Comparison of ENCODE assay signal across 15 cellular contexts in the genomic region with DNA sequence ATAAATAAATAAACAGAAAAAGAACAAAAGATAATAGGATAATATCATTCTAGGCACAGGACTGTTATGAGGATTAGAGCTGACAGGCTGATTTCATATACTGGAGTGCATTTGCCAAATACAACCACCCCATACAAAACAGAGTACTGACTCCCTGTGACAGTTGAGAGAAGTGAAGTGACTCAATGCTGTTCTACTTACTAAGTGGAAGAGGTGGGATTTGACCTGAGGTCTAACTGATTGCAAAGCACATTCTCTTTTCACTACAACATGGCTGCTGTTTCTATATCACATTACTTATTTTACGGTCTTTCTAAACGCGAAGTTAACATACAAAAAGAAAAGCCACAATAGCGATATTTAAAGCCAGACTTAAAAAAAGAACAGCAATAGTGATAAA. TPM values are rescaled to one million over a fixed set of nuclear protein-coding genes. Genes with fewer than 3 reads are reported as not detected.
DNase-seq lines count a peak whose midpoint lies in the region; ATAC-seq lines count a peak whose summit lies in the region.
"Had no signal": no experiment of that assay in that cellular context is flagged by ENCODE, and none has a peak within 500 bp of the region (broad histone marks: within the 10 kb centered on the region; RNA-seq: fewer than 3 reads in every experiment).

No MANE protein-coding gene starts in this region.

- H2AFZ ChIP-seq in GM23248 = no peak overlapping the region

- H4K20me1 ChIP-seq in GM23248 (ENCODE audit: insufficient read depth) = no peaks in the 10 kb centered on the region

- no peaks in the 10 kb centered on the region for H3K27me3 Mint-ChIP-seq in effector memory CD8-positive, alpha-beta T cell

- H3K36me3 Mint-ChIP-seq in effector memory CD8-positive, alpha-beta T cell (ENCODE audit: insufficient read depth) = peaks cover 78% of the 10 kb centered on the region

- DNase-seq in ELR (ENCODE audit: low read depth) (peak; percentile 17), GM23248 (peak; percentile 32), RKO (ENCODE audit: low spot score) (peak; percentile 68), HCEC 1CT (no peak)
- no peak for DNase-seq in effector memory CD8-positive, alpha-beta T cell
- DNase-seq in activated CD4-positive, CD25-positive, alpha-beta regulatory T cell (lab: John Stamatoyannopoulos, UW) = no peak
- DNase-seq: H9, NCI-H1105 treated with DMSO at 0.1 percent for 48 hours, NCI-H187 treated with DMSO at 0.1 percent for 48 hours, NCI-H2171 treated with DMSO at 0.1 percent for 48 hours, NCI-H82, Peyer's patch, SHP77 treated with DMSO at 0.1 percent for 48 hours had no signal

- peaks cover 89% of the 10 kb centered on the region for H3F3A ChIP-seq in GM23248 (ENCODE audit: insufficient read depth)

- peak; percentile 76 for ATAC-seq in effector memory CD8-positive, alpha-beta T cell (replicated peaks)
- no peak for ATAC-seq in GM21367 (IDR thresholded peaks at IDR 0.05; ENCODE audit: unreplicated experiment)

- no peak overlapping the region for H3K4me3 ChIP-seq in GM23248
- H3K4me3 ChIP-seq: Peyer's patch had no signal

- WGBS in GM23248 (ENCODE audit: low coverage in 1 of 2, low lambda C conversion rate in 2 of 2, missing lambda C conversion rate in 2 of 2), 2 experiments = 70 to 74% methylated on average over 4 of the region's 4 CpGs

- H3K4me3 Mint-ChIP-seq in effector memory CD8-positive, alpha-beta T cell = peak overlapping the region; percentile 18 to 62
- H3K4me3 Mint-ChIP-seq: H9 had no signal

- H3K4me1 Mint-ChIP-seq in effector memory CD8-positive, alpha-beta T cell (ENCODE audit: low read depth in 2 of 2) = peaks cover 0 to 2% of the 10 kb centered on the region in 2 donors
- H3K4me1 Mint-ChIP-seq: H9 had no signal

- H3K4me1 ChIP-seq in GM23248 (ENCODE audit: insufficient read depth) = peaks cover 13% of the 10 kb centered on the region
- H3K4me1 ChIP-seq: Peyer's patch had no signal

- peak overlapping the region in 1 of 2 donors; percentile 69 for H3K27ac Mint-ChIP-seq in effector memory CD8-positive, alpha-beta T cell
- H3K27ac Mint-ChIP-seq: H9 had no signal

- H3K9me3 Mint-ChIP-seq in effector memory CD8-positive, alpha-beta T cell = no peaks in the 10 kb centered on the region
- H3K9me3 Mint-ChIP-seq: H9 had no signal

- H3K4me2 ChIP-seq in GM23248 (ENCODE audit: unreplicated experiment) = no peak overlapping the region
- H3K4me2 ChIP-seq: KMS-11 had no signal

- peaks cover 100% of the 10 kb centered on the region for H3K79me2 ChIP-seq in GM23248 (ENCODE audit: insufficient read depth)

- H3K9me2 ChIP-seq in GM23248 (ENCODE audit: insufficient read depth) = no peaks in the 10 kb centered on the region

- no peaks in the 10 kb centered on the region for H3K27me3 ChIP-seq in GM23248 (replicated peaks; ENCODE audit: insufficient read depth)
- H3K27me3 ChIP-seq: Peyer's patch had no signal

- H3K27ac ChIP-seq in GM23248 = peak overlapping the region; percentile 45
- H3K27ac ChIP-seq: KMS-11, Peyer's patch had no signal

- in situ Hi-C loops in GM23248 (cut with MboI) = no loop called here

- no peak overlapping the region for H3K9ac ChIP-seq in GM23248
- H3K9ac ChIP-seq: KMS-11 had no signal

- no peaks in the 10 kb centered on the region for H3K9me3 ChIP-seq in GM23248 (ENCODE audit: low read depth)
- H3K9me3 ChIP-seq: Peyer's patch had no signal

- H3K36me3 ChIP-seq in GM23248 (ENCODE audit: low read depth) = peaks cover 91% of the 10 kb centered on the region

RNA-seq across cellular contexts. Expression of gene ITGB1, which starts 51.4 kb away (rescaled TPM):
- 5,235 and 7,382 TPM in 2 replicates for total RNA-seq in GM23248 (2014; rRNA removed; shearing (Covaris generic))
- polyA plus RNA-seq in GM23248 (2016; fragmentation: Nextera tagmentation; extraction: Ambion mirVana) = 3,297 and 3,318 TPM in 2 replicates

Comparison
In these comparisons a context has a peak if more than half of its experiments do, and no peak if none do; other contexts are left out.
1. DNase-seq: peak in ELR (single experiment), GM23248 (single experiment) and RKO (single experiment); none in effector memory CD8-positive, alpha-beta T cell (0 of 3), HCEC 1CT (single experiment) and activated CD4-positive, CD25-positive, alpha-beta regulatory T cell (0 of 4).